ENCODE assay signal across 1 cellular context in the genomic region with DNA sequence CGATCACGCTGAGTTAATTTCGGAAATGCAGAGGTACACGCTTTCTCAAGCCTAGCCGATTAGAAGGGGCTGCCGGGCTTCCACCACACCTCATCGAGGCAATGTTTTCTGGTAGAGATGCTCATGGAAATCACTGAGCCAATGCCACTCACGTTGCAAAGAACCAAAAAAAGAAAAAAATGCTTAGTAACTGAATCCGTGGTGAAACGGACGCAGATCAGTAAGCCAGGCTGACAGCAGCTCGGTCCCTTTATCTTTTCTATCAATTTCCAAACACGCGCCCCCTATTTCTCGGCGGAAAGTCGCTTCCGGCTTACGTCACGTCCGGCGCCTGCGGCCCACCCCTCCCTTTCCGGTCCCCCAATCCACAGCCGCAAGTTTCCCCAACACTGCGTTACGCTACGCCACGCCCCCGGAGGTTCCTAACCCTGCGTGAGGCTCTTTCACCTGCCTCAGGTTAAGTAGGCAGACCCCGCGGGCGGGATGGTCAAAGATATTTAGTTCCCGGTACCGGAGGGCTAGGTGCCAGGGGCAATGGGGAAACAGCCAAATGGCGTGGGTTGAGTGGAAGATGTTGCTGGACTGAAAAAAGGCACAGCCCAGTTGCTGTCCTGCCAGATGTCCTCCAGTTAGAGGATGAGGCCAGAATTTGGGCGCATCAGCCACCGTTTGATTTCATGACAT.
A peak's percentile ranks its signal among the peaks of the same experiment; 100 is the strongest.
TF ChIP-seq lines count a peak whose summit lies in the region.

A gene with protein sequence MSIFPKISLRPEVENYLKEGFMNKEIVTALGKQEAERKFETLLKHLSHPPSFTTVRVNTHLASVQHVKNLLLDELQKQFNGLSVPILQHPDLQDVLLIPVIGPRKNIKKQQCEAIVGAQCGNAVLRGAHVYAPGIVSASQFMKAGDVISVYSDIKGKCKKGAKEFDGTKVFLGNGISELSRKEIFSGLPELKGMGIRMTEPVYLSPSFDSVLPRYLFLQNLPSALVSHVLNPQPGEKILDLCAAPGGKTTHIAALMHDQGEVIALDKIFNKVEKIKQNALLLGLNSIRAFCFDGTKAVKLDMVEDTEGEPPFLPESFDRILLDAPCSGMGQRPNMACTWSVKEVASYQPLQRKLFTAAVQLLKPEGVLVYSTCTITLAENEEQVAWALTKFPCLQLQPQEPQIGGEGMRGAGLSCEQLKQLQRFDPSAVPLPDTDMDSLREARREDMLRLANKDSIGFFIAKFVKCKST (minus strand): TSS at position 264 of the 684 bp plus-strand sequence. CDS start 384 bp downstream, outside the sequence.

TF ChIP-seq in K562, 482 proteins besides CTCF, POLR2A, EP300 and RAD21 (continued from another document and continues in another):
- TF ChIP-seq, protein P1, sequence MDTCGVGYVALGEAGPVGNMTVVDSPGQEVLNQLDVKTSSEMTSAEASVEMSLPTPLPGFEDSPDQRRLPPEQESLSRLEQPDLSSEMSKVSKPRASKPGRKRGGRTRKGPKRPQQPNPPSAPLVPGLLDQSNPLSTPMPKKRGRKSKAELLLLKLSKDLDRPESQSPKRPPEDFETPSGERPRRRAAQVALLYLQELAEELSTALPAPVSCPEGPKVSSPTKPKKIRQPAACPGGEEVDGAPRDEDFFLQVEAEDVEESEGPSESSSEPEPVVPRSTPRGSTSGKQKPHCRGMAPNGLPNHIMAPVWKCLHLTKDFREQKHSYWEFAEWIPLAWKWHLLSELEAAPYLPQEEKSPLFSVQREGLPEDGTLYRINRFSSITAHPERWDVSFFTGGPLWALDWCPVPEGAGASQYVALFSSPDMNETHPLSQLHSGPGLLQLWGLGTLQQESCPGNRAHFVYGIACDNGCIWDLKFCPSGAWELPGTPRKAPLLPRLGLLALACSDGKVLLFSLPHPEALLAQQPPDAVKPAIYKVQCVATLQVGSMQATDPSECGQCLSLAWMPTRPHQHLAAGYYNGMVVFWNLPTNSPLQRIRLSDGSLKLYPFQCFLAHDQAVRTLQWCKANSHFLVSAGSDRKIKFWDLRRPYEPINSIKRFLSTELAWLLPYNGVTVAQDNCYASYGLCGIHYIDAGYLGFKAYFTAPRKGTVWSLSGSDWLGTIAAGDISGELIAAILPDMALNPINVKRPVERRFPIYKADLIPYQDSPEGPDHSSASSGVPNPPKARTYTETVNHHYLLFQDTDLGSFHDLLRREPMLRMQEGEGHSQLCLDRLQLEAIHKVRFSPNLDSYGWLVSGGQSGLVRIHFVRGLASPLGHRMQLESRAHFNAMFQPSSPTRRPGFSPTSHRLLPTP (IDR thresholded peaks at IDR 0.05; ENCODE audit: borderline replicate concordance, extremely low read depth, insufficient read length), result no peak
- no peak for TF ChIP-seq ZFP36 (IDR thresholded peaks at IDR 0.05; ENCODE audit: low read depth, low read length, partially characterized antibody)
- TF ChIP-seq, protein P2, sequence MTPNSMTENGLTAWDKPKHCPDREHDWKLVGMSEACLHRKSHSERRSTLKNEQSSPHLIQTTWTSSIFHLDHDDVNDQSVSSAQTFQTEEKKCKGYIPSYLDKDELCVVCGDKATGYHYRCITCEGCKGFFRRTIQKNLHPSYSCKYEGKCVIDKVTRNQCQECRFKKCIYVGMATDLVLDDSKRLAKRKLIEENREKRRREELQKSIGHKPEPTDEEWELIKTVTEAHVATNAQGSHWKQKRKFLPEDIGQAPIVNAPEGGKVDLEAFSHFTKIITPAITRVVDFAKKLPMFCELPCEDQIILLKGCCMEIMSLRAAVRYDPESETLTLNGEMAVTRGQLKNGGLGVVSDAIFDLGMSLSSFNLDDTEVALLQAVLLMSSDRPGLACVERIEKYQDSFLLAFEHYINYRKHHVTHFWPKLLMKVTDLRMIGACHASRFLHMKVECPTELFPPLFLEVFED (CRISPR knock-in tag; conservative IDR thresholded peaks at IDR 0.05), result no peak
- TF ChIP-seq PTTG1 (tag; IDR thresholded peaks at IDR 0.05; ENCODE audit: low read depth), result no peak
- peak; percentile 50; the same call in 1 of the 2 replicates for TF ChIP-seq CEBPB (tag; IDR thresholded peaks at IDR 0.05)
- TF ChIP-seq MYBL2 (IDR thresholded peaks at IDR 0.05; ENCODE audit: low read depth), result no peak
- TF ChIP-seq MYBL2 (CRISPR knock-in tag; IDR thresholded peaks at IDR 0.05; ENCODE audit: borderline replicate concordance), result no peak
- TF ChIP-seq HNRNPUL1 (IDR thresholded peaks at IDR 0.05; ENCODE audit: low read length), result no peak
- TF ChIP-seq, protein P3, sequence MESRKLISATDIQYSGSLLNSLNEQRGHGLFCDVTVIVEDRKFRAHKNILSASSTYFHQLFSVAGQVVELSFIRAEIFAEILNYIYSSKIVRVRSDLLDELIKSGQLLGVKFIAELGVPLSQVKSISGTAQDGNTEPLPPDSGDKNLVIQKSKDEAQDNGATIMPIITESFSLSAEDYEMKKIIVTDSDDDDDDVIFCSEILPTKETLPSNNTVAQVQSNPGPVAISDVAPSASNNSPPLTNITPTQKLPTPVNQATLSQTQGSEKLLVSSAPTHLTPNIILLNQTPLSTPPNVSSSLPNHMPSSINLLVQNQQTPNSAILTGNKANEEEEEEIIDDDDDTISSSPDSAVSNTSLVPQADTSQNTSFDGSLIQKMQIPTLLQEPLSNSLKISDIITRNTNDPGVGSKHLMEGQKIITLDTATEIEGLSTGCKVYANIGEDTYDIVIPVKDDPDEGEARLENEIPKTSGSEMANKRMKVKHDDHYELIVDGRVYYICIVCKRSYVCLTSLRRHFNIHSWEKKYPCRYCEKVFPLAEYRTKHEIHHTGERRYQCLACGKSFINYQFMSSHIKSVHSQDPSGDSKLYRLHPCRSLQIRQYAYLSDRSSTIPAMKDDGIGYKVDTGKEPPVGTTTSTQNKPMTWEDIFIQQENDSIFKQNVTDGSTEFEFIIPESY (CRISPR knock-in tag; IDR thresholded peaks at IDR 0.05), result no peak; the same call in 1 of the 2 replicates
- TF ChIP-seq, protein P4, sequence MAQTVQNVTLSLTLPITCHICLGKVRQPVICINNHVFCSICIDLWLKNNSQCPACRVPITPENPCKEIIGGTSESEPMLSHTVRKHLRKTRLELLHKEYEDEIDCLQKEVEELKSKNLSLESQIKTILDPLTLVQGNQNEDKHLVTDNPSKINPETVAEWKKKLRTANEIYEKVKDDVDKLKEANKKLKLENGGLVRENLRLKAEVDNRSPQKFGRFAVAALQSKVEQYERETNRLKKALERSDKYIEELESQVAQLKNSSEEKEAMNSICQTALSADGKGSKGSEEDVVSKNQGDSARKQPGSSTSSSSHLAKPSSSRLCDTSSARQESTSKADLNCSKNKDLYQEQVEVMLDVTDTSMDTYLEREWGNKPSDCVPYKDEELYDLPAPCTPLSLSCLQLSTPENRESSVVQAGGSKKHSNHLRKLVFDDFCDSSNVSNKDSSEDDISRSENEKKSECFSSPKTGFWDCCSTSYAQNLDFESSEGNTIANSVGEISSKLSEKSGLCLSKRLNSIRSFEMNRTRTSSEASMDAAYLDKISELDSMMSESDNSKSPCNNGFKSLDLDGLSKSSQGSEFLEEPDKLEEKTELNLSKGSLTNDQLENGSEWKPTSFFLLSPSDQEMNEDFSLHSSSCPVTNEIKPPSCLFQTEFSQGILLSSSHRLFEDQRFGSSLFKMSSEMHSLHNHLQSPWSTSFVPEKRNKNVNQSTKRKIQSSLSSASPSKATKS (CRISPR knock-in tag; IDR thresholded peaks at IDR 0.05), result no peak
- TF ChIP-seq CREB1 (IDR thresholded peaks at IDR 0.05), result peak; percentile 95
- TF ChIP-seq CREB1 (CRISPR knock-in tag; IDR thresholded peaks at IDR 0.05), result peak; percentile 95
- TF ChIP-seq RBM25 (IDR thresholded peaks at IDR 0.05; ENCODE audit: low read depth, low read length, severe bottlenecking), result no peak
- TF ChIP-seq CBX5 (IDR thresholded peaks at IDR 0.05; ENCODE audit: borderline replicate concordance, low read depth), result no peak
- TF ChIP-seq E2F3 (CRISPR knock-in tag; IDR thresholded peaks at IDR 0.05), result no peak
- no peak for TF ChIP-seq SAFB (IDR thresholded peaks at IDR 0.05; ENCODE audit: borderline replicate concordance, low read depth, low read length)
- TF ChIP-seq GABPB1 (CRISPR knock-in tag; IDR thresholded peaks at IDR 0.05), result peak; percentile 94
- no peak for TF ChIP-seq NFATC3 (IDR thresholded peaks at IDR 0.05)
- TF ChIP-seq NFIC (IDR thresholded peaks at IDR 0.05), result peak; percentile 39
- no peak for TF ChIP-seq XRCC5 (IDR thresholded peaks at IDR 0.05; ENCODE audit: low read depth, low read length)
- TF ChIP-seq TGIF2 (CRISPR knock-in tag; IDR thresholded peaks at IDR 0.05), result no peak
- TF ChIP-seq, protein P5, sequence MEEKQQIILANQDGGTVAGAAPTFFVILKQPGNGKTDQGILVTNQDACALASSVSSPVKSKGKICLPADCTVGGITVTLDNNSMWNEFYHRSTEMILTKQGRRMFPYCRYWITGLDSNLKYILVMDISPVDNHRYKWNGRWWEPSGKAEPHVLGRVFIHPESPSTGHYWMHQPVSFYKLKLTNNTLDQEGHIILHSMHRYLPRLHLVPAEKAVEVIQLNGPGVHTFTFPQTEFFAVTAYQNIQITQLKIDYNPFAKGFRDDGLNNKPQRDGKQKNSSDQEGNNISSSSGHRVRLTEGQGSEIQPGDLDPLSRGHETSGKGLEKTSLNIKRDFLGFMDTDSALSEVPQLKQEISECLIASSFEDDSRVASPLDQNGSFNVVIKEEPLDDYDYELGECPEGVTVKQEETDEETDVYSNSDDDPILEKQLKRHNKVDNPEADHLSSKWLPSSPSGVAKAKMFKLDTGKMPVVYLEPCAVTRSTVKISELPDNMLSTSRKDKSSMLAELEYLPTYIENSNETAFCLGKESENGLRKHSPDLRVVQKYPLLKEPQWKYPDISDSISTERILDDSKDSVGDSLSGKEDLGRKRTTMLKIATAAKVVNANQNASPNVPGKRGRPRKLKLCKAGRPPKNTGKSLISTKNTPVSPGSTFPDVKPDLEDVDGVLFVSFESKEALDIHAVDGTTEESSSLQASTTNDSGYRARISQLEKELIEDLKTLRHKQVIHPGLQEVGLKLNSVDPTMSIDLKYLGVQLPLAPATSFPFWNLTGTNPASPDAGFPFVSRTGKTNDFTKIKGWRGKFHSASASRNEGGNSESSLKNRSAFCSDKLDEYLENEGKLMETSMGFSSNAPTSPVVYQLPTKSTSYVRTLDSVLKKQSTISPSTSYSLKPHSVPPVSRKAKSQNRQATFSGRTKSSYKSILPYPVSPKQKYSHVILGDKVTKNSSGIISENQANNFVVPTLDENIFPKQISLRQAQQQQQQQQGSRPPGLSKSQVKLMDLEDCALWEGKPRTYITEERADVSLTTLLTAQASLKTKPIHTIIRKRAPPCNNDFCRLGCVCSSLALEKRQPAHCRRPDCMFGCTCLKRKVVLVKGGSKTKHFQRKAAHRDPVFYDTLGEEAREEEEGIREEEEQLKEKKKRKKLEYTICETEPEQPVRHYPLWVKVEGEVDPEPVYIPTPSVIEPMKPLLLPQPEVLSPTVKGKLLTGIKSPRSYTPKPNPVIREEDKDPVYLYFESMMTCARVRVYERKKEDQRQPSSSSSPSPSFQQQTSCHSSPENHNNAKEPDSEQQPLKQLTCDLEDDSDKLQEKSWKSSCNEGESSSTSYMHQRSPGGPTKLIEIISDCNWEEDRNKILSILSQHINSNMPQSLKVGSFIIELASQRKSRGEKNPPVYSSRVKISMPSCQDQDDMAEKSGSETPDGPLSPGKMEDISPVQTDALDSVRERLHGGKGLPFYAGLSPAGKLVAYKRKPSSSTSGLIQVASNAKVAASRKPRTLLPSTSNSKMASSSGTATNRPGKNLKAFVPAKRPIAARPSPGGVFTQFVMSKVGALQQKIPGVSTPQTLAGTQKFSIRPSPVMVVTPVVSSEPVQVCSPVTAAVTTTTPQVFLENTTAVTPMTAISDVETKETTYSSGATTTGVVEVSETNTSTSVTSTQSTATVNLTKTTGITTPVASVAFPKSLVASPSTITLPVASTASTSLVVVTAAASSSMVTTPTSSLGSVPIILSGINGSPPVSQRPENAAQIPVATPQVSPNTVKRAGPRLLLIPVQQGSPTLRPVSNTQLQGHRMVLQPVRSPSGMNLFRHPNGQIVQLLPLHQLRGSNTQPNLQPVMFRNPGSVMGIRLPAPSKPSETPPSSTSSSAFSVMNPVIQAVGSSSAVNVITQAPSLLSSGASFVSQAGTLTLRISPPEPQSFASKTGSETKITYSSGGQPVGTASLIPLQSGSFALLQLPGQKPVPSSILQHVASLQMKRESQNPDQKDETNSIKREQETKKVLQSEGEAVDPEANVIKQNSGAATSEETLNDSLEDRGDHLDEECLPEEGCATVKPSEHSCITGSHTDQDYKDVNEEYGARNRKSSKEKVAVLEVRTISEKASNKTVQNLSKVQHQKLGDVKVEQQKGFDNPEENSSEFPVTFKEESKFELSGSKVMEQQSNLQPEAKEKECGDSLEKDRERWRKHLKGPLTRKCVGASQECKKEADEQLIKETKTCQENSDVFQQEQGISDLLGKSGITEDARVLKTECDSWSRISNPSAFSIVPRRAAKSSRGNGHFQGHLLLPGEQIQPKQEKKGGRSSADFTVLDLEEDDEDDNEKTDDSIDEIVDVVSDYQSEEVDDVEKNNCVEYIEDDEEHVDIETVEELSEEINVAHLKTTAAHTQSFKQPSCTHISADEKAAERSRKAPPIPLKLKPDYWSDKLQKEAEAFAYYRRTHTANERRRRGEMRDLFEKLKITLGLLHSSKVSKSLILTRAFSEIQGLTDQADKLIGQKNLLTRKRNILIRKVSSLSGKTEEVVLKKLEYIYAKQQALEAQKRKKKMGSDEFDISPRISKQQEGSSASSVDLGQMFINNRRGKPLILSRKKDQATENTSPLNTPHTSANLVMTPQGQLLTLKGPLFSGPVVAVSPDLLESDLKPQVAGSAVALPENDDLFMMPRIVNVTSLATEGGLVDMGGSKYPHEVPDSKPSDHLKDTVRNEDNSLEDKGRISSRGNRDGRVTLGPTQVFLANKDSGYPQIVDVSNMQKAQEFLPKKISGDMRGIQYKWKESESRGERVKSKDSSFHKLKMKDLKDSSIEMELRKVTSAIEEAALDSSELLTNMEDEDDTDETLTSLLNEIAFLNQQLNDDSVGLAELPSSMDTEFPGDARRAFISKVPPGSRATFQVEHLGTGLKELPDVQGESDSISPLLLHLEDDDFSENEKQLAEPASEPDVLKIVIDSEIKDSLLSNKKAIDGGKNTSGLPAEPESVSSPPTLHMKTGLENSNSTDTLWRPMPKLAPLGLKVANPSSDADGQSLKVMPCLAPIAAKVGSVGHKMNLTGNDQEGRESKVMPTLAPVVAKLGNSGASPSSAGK (IDR thresholded peaks at IDR 0.05), result no peak
- peak; percentile 96 for TF ChIP-seq EP400 (IDR thresholded peaks at IDR 0.05)
- TF ChIP-seq PHF8 (IDR thresholded peaks at IDR 0.05; ENCODE audit: borderline replicate concordance, low read length), result peak; percentile 68; the same call in 1 of the 2 replicates
- TF ChIP-seq MTA3 (IDR thresholded peaks at IDR 0.05; ENCODE audit: borderline replicate concordance), result 0 out of 2 replicates have a peak, but pooled peaks have one; percentile 67
- TF ChIP-seq KAT7 (CRISPR knock-in tag; IDR thresholded peaks at IDR 0.05; ENCODE audit: borderline replicate concordance), result no peak
- TF ChIP-seq EWSR1 (IDR thresholded peaks at IDR 0.05; ENCODE audit: borderline replicate concordance, low read depth, partially characterized antibody), result no peak
- TF ChIP-seq ETV5 (CRISPR knock-in tag; IDR thresholded peaks at IDR 0.05; ENCODE audit: low read depth), result peak; percentile 94
- TF ChIP-seq, protein P6, sequence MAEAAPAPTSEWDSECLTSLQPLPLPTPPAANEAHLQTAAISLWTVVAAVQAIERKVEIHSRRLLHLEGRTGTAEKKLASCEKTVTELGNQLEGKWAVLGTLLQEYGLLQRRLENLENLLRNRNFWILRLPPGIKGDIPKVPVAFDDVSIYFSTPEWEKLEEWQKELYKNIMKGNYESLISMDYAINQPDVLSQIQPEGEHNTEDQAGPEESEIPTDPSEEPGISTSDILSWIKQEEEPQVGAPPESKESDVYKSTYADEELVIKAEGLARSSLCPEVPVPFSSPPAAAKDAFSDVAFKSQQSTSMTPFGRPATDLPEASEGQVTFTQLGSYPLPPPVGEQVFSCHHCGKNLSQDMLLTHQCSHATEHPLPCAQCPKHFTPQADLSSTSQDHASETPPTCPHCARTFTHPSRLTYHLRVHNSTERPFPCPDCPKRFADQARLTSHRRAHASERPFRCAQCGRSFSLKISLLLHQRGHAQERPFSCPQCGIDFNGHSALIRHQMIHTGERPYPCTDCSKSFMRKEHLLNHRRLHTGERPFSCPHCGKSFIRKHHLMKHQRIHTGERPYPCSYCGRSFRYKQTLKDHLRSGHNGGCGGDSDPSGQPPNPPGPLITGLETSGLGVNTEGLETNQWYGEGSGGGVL (CRISPR knock-in tag; IDR thresholded peaks at IDR 0.05), result no peak
- no peak for TF ChIP-seq ZNF282 (CRISPR knock-in tag; IDR thresholded peaks at IDR 0.05)
